In the genomic region with DNA sequence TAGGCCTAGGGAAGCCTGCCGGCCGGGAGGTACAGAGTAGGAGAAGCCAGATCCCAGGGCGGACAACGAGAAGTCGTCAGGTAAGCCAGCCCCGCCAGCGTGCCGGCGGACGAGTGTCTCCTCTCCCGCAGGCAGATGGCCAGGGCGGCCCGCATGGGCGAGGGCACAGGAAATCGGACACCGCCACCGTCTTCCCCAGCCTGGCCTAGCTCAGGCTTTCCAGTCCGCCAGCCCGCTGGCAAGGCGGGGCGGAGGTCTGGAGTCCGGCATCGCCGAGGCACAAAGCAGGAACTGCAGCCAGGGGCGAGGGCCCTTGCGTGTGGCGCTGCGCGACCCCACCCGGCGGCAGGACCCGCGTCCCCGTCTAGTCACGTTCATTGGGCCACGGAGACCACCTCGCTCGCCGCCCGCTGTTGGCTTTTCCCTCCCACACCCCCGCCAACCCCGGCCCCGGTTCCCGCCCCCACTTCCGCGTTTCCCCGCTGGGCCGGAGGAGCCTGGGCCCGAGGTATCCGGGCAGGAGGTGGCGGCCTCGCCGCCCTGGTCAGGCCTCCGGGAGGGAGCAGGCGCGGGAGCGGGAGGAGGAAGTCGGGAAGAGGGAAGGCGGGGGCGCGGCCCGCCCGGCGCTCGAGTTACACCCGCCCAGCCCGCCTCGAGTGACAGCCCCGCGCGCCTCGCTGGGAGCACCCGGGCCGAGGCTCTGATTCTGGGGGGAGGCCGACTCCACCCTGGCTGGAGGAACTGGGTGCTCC, we compare ENCODE assay signal across 8 cellular contexts. TPM values are rescaled to one million over a fixed set of nuclear protein-coding genes. Genes with fewer than 3 reads are reported as not detected.
DNase-seq lines count a peak whose midpoint lies in the region; ATAC-seq and TF ChIP-seq lines count a peak whose summit lies in the region.

A gene (plus strand): TSS at position 655 of the 752 bp plus-strand sequence. CDS start 39,727 bp downstream, outside the sequence.

- DNase-seq in EL (peak; percentile 89), SKM-1 treated with dmso at 0.1 percent for 144 hours (lab: John Stamatoyannopoulos, UW; ENCODE audit: unreplicated experiment) (peak; percentile 47), glutamatergic neuron (peak; percentile 83), osteocyte (ENCODE audit: extremely low spot score, unreplicated experiment) (peak; percentile 95), thyroid gland (peak; percentile 93 to 95)

- peaks cover 44% of the 10 kb centered on the region for H3K4me1 ChIP-seq in KMS-11 (ENCODE audit: low read depth, poor library complexity, severe bottlenecking)
- H3K4me1 ChIP-seq in thyroid gland: peaks cover 25 to 40% of the 10 kb centered on the region in 2 donors

- H4K20me1 ChIP-seq in KMS-11 (ENCODE audit: insufficient read depth): no peaks in the 10 kb centered on the region

- H3K4me2 ChIP-seq in KMS-11: peak within 1 kb of the TSS; percentile 99

- H3K4me3 ChIP-seq in KMS-11 (IDR thresholded peaks at IDR 0.05; ENCODE audit: insufficient read depth, low read depth, low read length): peak within 1 kb of the TSS; percentile 90
- H3K4me3 ChIP-seq in thyroid gland (replicated peaks in 1 of 3): peak within 1 kb of the TSS; percentile 48 to 57 (median 52)

- 0% methylated on average over 3 to 7 of the region's 75 CpGs for WGBS in thyroid gland, 2 donors

- H3K4me3 Mint-ChIP-seq in activated naive CD8-positive, alpha-beta T cell: peak within 1 kb of the TSS; percentile 98
- H3K4me3 Mint-ChIP-seq in glutamatergic neuron (ENCODE audit: unreplicated experiment): peak within 1 kb of the TSS; percentile 97
- peak within 1 kb of the TSS; percentile 92 for H3K4me3 Mint-ChIP-seq in osteocyte (ENCODE audit: unreplicated experiment)

- intact Hi-C loops in thyroid gland (cut with DNase I): no loop called here

- H3K27ac ChIP-seq in KMS-11: peak within 1 kb of the TSS; percentile 16; the same call in 1 of the 2 replicates
- peak within 1 kb of the TSS; percentile 96 to 99 (median 99) for H3K27ac ChIP-seq in thyroid gland

- H3K9me3 ChIP-seq in thyroid gland: no peaks in the 10 kb centered on the region

- peak within 1 kb of the TSS; percentile 78 for H3K9ac ChIP-seq in KMS-11

- peak; percentile 57 for ATAC-seq in GM21723 (IDR thresholded peaks at IDR 0.05; ENCODE audit: unreplicated experiment)

- TF ChIP-seq POLR2A in thyroid gland (IDR thresholded peaks at IDR 0.05): peak in 1 of 2 donors; percentile 84

- H3K27me3 ChIP-seq in KMS-11 (ENCODE audit: insufficient read depth, low read depth) (no peaks in the 10 kb centered on the region), thyroid gland (no peaks in the 10 kb centered on the region)

- peak within 1 kb of the TSS; percentile 97 for H2AFZ ChIP-seq in KMS-11 (ENCODE audit: low read depth)

- H3K36me3 ChIP-seq in KMS-11 (ENCODE audit: insufficient read depth) (no peaks in the 10 kb centered on the region), thyroid gland (no peaks in the 10 kb centered on the region)

- TF ChIP-seq CTCF in KMS-11 (conservative IDR thresholded peaks at IDR 0.05; ENCODE audit: low read depth, low read length): no peak
- no peak for TF ChIP-seq CTCF in glutamatergic neuron (IDR thresholded peaks at IDR 0.05; ENCODE audit: partially characterized antibody, unreplicated experiment)
- TF ChIP-seq CTCF in osteocyte (IDR thresholded peaks at IDR 0.05): no peak
- TF ChIP-seq CTCF in thyroid gland (IDR thresholded peaks at IDR 0.05): peak in 1 of 6 experiments; percentile 3

- peak within 1 kb of the TSS; percentile 97 for H3K27ac Mint-ChIP-seq in activated naive CD8-positive, alpha-beta T cell
- H3K27ac Mint-ChIP-seq in glutamatergic neuron (ENCODE audit: unreplicated experiment) (peak within 1 kb of the TSS; percentile 91), osteocyte (ENCODE audit: unreplicated experiment) (peak within 1 kb of the TSS; percentile 97)

- peaks cover 2% of the 10 kb centered on the region for H3K36me3 Mint-ChIP-seq in activated naive CD8-positive, alpha-beta T cell
- H3K36me3 Mint-ChIP-seq in glutamatergic neuron (ENCODE audit: unreplicated experiment) (no peaks in the 10 kb centered on the region), osteocyte (ENCODE audit: unreplicated experiment) (no peaks in the 10 kb centered on the region)

- peaks cover 18% of the 10 kb centered on the region; the same call in 1 of the 2 replicates for H3K79me2 ChIP-seq in KMS-11 (ENCODE audit: insufficient read depth, low read depth)

- H3K4me1 Mint-ChIP-seq in activated naive CD8-positive, alpha-beta T cell (ENCODE audit: low read depth): peaks cover 39% of the 10 kb centered on the region
- H3K4me1 Mint-ChIP-seq in glutamatergic neuron (ENCODE audit: low read depth, unreplicated experiment): peaks cover 9% of the 10 kb centered on the region
- H3K4me1 Mint-ChIP-seq in osteocyte (ENCODE audit: unreplicated experiment): peaks cover 57% of the 10 kb centered on the region

- H3K27me3 Mint-ChIP-seq in activated naive CD8-positive, alpha-beta T cell: no peaks in the 10 kb centered on the region
- H3K27me3 Mint-ChIP-seq in glutamatergic neuron (ENCODE audit: unreplicated experiment) (peaks cover 2% of the 10 kb centered on the region), osteocyte (ENCODE audit: unreplicated experiment) (no peaks in the 10 kb centered on the region)

- no peaks in the 10 kb centered on the region for H3K9me3 Mint-ChIP-seq in activated naive CD8-positive, alpha-beta T cell (ENCODE audit: low read depth)
- H3K9me3 Mint-ChIP-seq in glutamatergic neuron (ENCODE audit: unreplicated experiment) (peaks cover 5% of the 10 kb centered on the region), osteocyte (ENCODE audit: unreplicated experiment) (no peaks in the 10 kb centered on the region)

RNA-seq across cellular contexts. Expression of the gene that starts here (rescaled TPM):
- total RNA-seq in glutamatergic neuron (ENCODE audit: unreplicated experiment) (26.2 TPM), osteocyte (21.4 and 21.8 TPM in 2 replicates), thyroid gland (100 to 1,000 TPM in 2 of 4 donors, 10 to 100 TPM in 2; 78.0 to 127 (median 105) TPM)

Comparison
In these comparisons a context has a peak if more than half of its experiments do, and no peak if none do; other contexts are left out.
1. Peak in every context shown above with its lines: DNase-seq, ATAC-seq, H3K4me3 ChIP-seq and H3K27ac ChIP-seq.